7 cellular contexts compared by ENCODE assay signal in the genomic region with DNA sequence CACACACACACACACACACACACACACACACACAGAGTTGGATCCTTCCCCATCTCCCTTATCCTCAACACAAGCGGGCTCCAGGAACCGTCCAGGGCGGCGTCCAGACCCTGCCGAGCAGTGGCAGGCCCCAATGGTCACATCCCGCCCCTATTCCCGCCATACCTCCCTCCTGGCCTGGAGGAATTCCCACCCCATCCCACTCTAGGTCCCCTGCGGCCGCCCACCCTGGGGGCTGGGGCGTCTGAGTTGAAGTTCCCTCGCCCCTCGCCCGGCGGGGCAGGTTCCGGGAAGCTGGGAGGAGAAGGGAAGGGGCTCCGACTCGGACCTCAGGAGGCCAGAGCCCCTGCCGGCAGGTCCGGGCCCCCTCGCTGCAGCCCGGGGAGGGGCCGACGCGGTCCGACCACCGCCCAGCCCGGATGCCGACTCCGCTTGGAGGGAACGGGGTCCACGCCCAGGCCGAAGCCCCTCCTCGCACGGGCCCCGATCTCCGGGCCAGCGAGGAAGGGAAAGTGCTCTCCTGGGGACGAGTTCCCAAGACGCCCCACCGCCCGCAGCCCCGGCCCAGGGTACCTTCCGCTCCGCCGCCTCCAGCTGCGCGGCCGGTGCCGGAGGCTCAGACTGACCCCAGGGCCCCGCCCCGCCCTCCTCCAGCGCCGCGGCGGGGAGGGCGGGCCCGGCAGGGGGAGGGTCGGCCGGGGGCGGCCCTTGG.
DNase-seq lines count a peak whose midpoint lies in the region; ATAC-seq and TF ChIP-seq lines count a peak whose summit lies in the region.

A gene (minus strand): TSS at position 623 of the 712 bp plus-strand sequence. CDS start 3,328 bp downstream, outside the sequence.

- H3K27ac ChIP-seq in coronary artery: peak within 1 kb of the TSS; percentile 95 to 99

- H3K4me3 ChIP-seq in coronary artery: peak within 1 kb of the TSS; percentile 98

- DNase-seq in GM04504 (ENCODE audit: low read depth) (peak; percentile 54), SKM-1 treated with dmso at 0.1 percent for 144 hours (lab: John Stamatoyannopoulos, UW; ENCODE audit: unreplicated experiment) (peak; percentile 58), coronary artery (ENCODE audit: low spot score) (no peak), left kidney (ENCODE audit: low read depth, low spot score) (peak; percentile 87)
- DNase-seq in stimulated activated naive CD8-positive, alpha-beta T cell treated with anti-CD3 and anti-CD28 coated beads, Interleukin-15, Interleukin-2, amounts not matched to agents 100 U/mL and 50 U/mL, for 24 hours: peak; percentile 62

- ATAC-seq in GM19452 (IDR thresholded peaks at IDR 0.05; ENCODE audit: unreplicated experiment): peak; percentile 72
- ATAC-seq in HG03460 (IDR thresholded peaks at IDR 0.05; ENCODE audit: unreplicated experiment): peak; percentile 49
- ATAC-seq in stimulated activated naive CD8-positive, alpha-beta T cell treated with anti-CD3 and anti-CD28 coated beads, Interleukin-15, Interleukin-2, amounts not matched to agents 100 U/mL and 50 U/mL, for 24 hours: peak; percentile 56

- TF ChIP-seq CTCF in coronary artery (IDR thresholded peaks at IDR 0.05): no peak
